In the genomic region with DNA sequence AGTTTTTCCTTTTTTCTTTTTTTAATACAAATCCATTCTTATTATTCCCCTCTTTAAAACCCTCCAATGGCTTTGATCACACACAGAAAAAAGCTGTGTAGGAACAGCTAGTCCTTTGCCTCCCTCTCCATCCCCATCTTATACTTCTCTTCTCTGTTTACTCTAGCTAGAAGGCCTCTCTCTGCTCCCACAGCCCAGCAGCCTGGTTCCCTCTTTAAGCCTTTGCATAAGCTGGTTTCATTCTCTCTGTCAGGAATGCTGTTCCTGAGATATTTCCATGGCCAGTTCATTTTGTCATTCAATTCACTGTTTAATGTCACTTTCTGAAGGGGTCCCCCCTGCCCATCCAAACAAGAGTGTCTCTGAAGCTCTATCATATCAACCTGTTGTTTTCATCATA, we compare ENCODE assay signal across 6 cellular contexts.
"Had no signal": no experiment of that assay in that cellular context is flagged by ENCODE, and none has a peak within 500 bp of the region (broad histone marks: within the 10 kb centered on the region; RNA-seq: fewer than 3 reads in every experiment).

No MANE protein-coding gene starts in this region.

- ATAC-seq: K562 had no signal

- H3K4me3 ChIP-seq: GM23248, K562 had no signal

- DNase-seq: GM23248, H9, HCEC 1CT, IMR-90 had no signal

- H3K4me3 Mint-ChIP-seq: H9 had no signal

- H3K9me3 Mint-ChIP-seq: H9 had no signal

- H2AFZ ChIP-seq: GM23248 had no signal

- H3K9ac ChIP-seq: GM23248 had no signal

- H3K27ac ChIP-seq: GM23248, HL-60 had no signal
